25 cellular contexts compared by ENCODE assay signal in genomic region chr1:70115315-70115714, GRCh38.
A peak's percentile ranks its signal among the peaks of the same experiment; 100 is the strongest.
DNase-seq lines count a peak whose midpoint lies in the region; ATAC-seq, FAIRE-seq and TF ChIP-seq lines count a peak whose summit lies in the region.
"Had no signal": no experiment of that assay in that cellular context is flagged by ENCODE, and none has a peak within 500 bp of the region (broad histone marks: within the 10 kb centered on the region; RNA-seq: fewer than 3 reads in every experiment).

No MANE protein-coding gene starts in this region.

- H3K4me1 ChIP-seq in A549 (no peaks in the 10 kb centered on the region), IMR-90 (ENCODE audit: control insufficient read depth, insufficient read depth, low read length) (no peaks in the 10 kb centered on the region), K562 (replicated peaks in 1 of 2; ENCODE audit: control insufficient read depth in 2 of 2, insufficient read depth in 2 of 2, low read length in 2 of 2) (no peaks in the 10 kb centered on the region)

- H3K4me3 ChIP-seq in A549 (no peak overlapping the region), IMR-90 (ENCODE audit: insufficient read depth, low read depth, low read length) (no peak overlapping the region), K562 (no peak overlapping the region), neural cell (ENCODE audit: low read length) (peak overlapping the region; percentile 3)
- H3K4me3 ChIP-seq: BLaER1 treated with 17β-estradiol and CSF1 and Interleukin-3, amounts not matched to agents 10 nM and 100 nM; GM12878 had no signal

- no peak overlapping the region for H3K4ac ChIP-seq in IMR-90 (ENCODE audit: low read depth, low read length)

- in situ Hi-C loops in IMR-90 (cut with MboI; ENCODE audit: low sequenced_read_pairs) (no loop called here), K562 (cut with MboI) (no loop called here)

- dilution Hi-C loops in IMR-90 (cut with HindIII; ENCODE audit: low sequenced_read_pairs, unreplicated experiment), result no loop called here

- WGBS in A549 (ENCODE audit: missing lambda C conversion rate), result 29% methylated on average over 3 of the region's 3 CpGs
- WGBS in IMR-90 (ENCODE audit: extremely low coverage in 2 of 2, insufficient read length in 1 of 2), 2 experiments, result no CpG with 5 or more reads among the region's 3 CpGs
- WGBS in K562 (ENCODE audit: insufficient coverage, low coverage, missing lambda C conversion rate), result 53% methylated on average over 3 of the region's 3 CpGs

- no peak overlapping the region for H3K23ac ChIP-seq in IMR-90 (ENCODE audit: low read depth, low read length)

- POLR2A ChIA-PET in A549 (lab: Yijun Ruan, JAX), result no interaction called here
- POLR2A ChIA-PET in IMR-90 (lab: Charles Lee; ENCODE audit: unreplicated experiment), result no interaction called here
- POLR2A ChIA-PET in K562 (lab: Yijun Ruan, JAX), result no interaction called here

- no peaks in the 10 kb centered on the region for H3K9me2 ChIP-seq in neural cell (ENCODE audit: insufficient read depth, low read length)

- H3K79me1 ChIP-seq in IMR-90 (ENCODE audit: low read depth in 1 of 2, low read length in 2 of 2), result no peaks in the 10 kb centered on the region

- H4K20me1 ChIP-seq in IMR-90 (ENCODE audit: insufficient read depth, low read length), result no peaks in the 10 kb centered on the region
- no peaks in the 10 kb centered on the region for H4K20me1 ChIP-seq in K562 (replicated peaks; ENCODE audit: control insufficient read depth, insufficient read depth, low read length)
- no peaks in the 10 kb centered on the region for H4K20me1 ChIP-seq in neural cell (ENCODE audit: insufficient read depth)
- H4K20me1 ChIP-seq: BLaER1 treated with 17β-estradiol and CSF1 and Interleukin-3, amounts not matched to agents 10 nM and 100 nM had no signal

- no peak for TF ChIP-seq POLR2A in A549 (IDR thresholded peaks at IDR 0.05; ENCODE audit: low read length)
- TF ChIP-seq POLR2A in IMR-90 (IDR thresholded peaks at IDR 0.05; ENCODE audit: low read depth, low read length), result no peak
- no peak for TF ChIP-seq POLR2A in K562 (conservative IDR thresholded peaks at IDR 0.05)

- no peak overlapping the region for H2AK5ac ChIP-seq in IMR-90 (ENCODE audit: low read depth, low read length)

- no peaks in the 10 kb centered on the region for H3K9me1 ChIP-seq in IMR-90 (ENCODE audit: insufficient read depth, low read length)
- no peaks in the 10 kb centered on the region for H3K9me1 ChIP-seq in K562 (ENCODE audit: control insufficient read depth, insufficient read depth, low read length)

- H4K91ac ChIP-seq in IMR-90 (ENCODE audit: insufficient read depth, low read depth, low read length), result no peak overlapping the region

- no peak overlapping the region for H3K56ac ChIP-seq in IMR-90 (ENCODE audit: extremely low read depth, insufficient read depth, low read length)

- H3F3A ChIP-seq in neural cell (ENCODE audit: insufficient read depth, low read length, poor library complexity, severe bottlenecking), result no peaks in the 10 kb centered on the region

- DNase-seq in A549 (ENCODE audit: low read depth in 1 of 2, low spot score in 1 of 2) (no peak), IMR-90 (no peak), K562 (ENCODE audit: extremely low read depth in 1 of 4, low spot score in 3 of 4) (no peak), C1 segment of cervical spinal cord (lab: John Stamatoyannopoulos, UW) (no peak), SK-N-DZ (ENCODE audit: low spot score) (no peak)
- DNase-seq: 8988T; AML-193; CD4-positive, alpha-beta memory T cell; CD4-positive, CD25-positive, alpha-beta regulatory T cell; CD8-positive, alpha-beta memory T cell; COR-L47; DMS 273 treated with DMSO at 0.1 percent for 48 hours; DMS153; DMS53; DMS79; DND-41; EL; GDM1 had no signal

- H4K8ac ChIP-seq in IMR-90 (ENCODE audit: low read depth in 2 of 2, low read length in 2 of 2), result no peak overlapping the region

- FAIRE-seq in A549 (lab: Jason Lieb, UNC) (no peak), K562 (lab: Jason Lieb, UNC) (no peak)
- FAIRE-seq: A204.1, GM12878, GM12892, GM18507 had no signal

- no peak overlapping the region for H3K9ac ChIP-seq in IMR-90 (ENCODE audit: low read depth, low read length)
- no peak overlapping the region for H3K9ac ChIP-seq in K562 (ENCODE audit: insufficient read depth in 1 of 2, low read depth in 2 of 2, low read length in 2 of 2)
- peak overlapping the region; percentile 4 for H3K9ac ChIP-seq in neural cell (ENCODE audit: low read length)
- H3K9ac ChIP-seq: BLaER1 treated with 17β-estradiol and CSF1 and Interleukin-3, amounts not matched to agents 10 nM and 100 nM had no signal

- intact Hi-C loops in IMR-90 (cut with micrococcal nuclease), result no loop called here
- intact Hi-C loops in K562 (cut with micrococcal nuclease), result no loop called here

- no TSS peak for BruUV-seq in IMR-90 (replicated peaks; lab: Mats Ljungman, UMichigan)
- no TSS peak for BruUV-seq in K562 (replicated peaks; lab: Mats Ljungman, UMichigan)

- H2AK9ac ChIP-seq in IMR-90 (replicated peaks; ENCODE audit: low read depth, low read length, poor library complexity), result no peak overlapping the region

- no peak for TF ChIP-seq CTCF in A549 (IDR thresholded peaks at IDR 0.05)
- TF ChIP-seq CTCF in IMR-90 (conservative IDR thresholded peaks at IDR 0.05; ENCODE audit: low read depth, low read length), result no peak
- no peak for TF ChIP-seq CTCF in K562 (IDR thresholded peaks at IDR 0.05 in 2 of 3, conservative IDR thresholded peaks at IDR 0.05 in 1 of 3; ENCODE audit: insufficient read depth in 2 of 3, low read depth in 1 of 3, low read length in 3 of 3)
- no peak for TF ChIP-seq CTCF in neural cell (IDR thresholded peaks at IDR 0.05; ENCODE audit: poor library complexity, severe bottlenecking)

- H3K79me2 ChIP-seq in K562 (ENCODE audit: control insufficient read depth, insufficient read depth, low read length) (no peaks in the 10 kb centered on the region), neural cell (replicated peaks; ENCODE audit: insufficient read depth, low read length) (no peaks in the 10 kb centered on the region)

- H3K18ac ChIP-seq in IMR-90 (ENCODE audit: low read depth, low read length), result no peak overlapping the region

- no peak overlapping the region for H2BK15ac ChIP-seq in IMR-90 (ENCODE audit: low read depth, low read length)

- H2AFZ ChIP-seq in IMR-90 (replicated peaks; ENCODE audit: low read length, poor library complexity), result no peak overlapping the region
- H2AFZ ChIP-seq in K562 (ENCODE audit: low read depth, low read length), result no peak overlapping the region
- H2AFZ ChIP-seq in neural cell (ENCODE audit: low read depth, low read length), result no peak overlapping the region

- no peak overlapping the region for H2BK120ac ChIP-seq in IMR-90 (ENCODE audit: low read depth, low read length)

- H3K9me3 ChIP-seq in A549, result no peaks in the 10 kb centered on the region
- H3K9me3 ChIP-seq in IMR-90 (ENCODE audit: control insufficient read depth, insufficient read depth, low read length), result no peaks in the 10 kb centered on the region
- H3K9me3 ChIP-seq in K562 (replicated peaks; ENCODE audit: control insufficient read depth, insufficient read depth, low read depth, low read length), result no peaks in the 10 kb centered on the region
- H3K9me3 ChIP-seq in neural cell (ENCODE audit: low read length), result no peaks in the 10 kb centered on the region
- H3K9me3 ChIP-seq: BLaER1 treated with 17β-estradiol and CSF1 and Interleukin-3, amounts not matched to agents 10 nM and 100 nM had no signal

- no peak for TF ChIP-seq RAD21 in A549 (conservative IDR thresholded peaks at IDR 0.05 in 1 of 2, IDR thresholded peaks at IDR 0.05 in 1 of 2)
- TF ChIP-seq RAD21 in IMR-90 (IDR thresholded peaks at IDR 0.05; ENCODE audit: low read length), result no peak
- no peak for TF ChIP-seq RAD21 in K562 (CRISPR knock-in tag; conservative IDR thresholded peaks at IDR 0.05 in 1 of 2, IDR thresholded peaks at IDR 0.05 in 1 of 2)
- no peak for TF ChIP-seq RAD21 in neural cell (conservative IDR thresholded peaks at IDR 0.05)

- H3K27me3 ChIP-seq in IMR-90 (ENCODE audit: control insufficient read depth, insufficient read depth, low read length), result no peaks in the 10 kb centered on the region; the same call in 1 of the 2 replicates
- no peaks in the 10 kb centered on the region for H3K27me3 ChIP-seq in K562 (ENCODE audit: control insufficient read depth in 2 of 2, insufficient read depth in 2 of 2, low read length in 2 of 2)
- no peaks in the 10 kb centered on the region for H3K27me3 ChIP-seq in neural cell (ENCODE audit: insufficient read depth, low read depth, low read length)
- H3K27me3 ChIP-seq: BLaER1 treated with 17β-estradiol and CSF1 and Interleukin-3, amounts not matched to agents 10 nM and 100 nM had no signal

- TF ChIP-seq EP300 in A549 (IDR thresholded peaks at IDR 0.05), result no peak
- no peak for TF ChIP-seq EP300 in K562 (IDR thresholded peaks at IDR 0.05; ENCODE audit: low read length)
- TF ChIP-seq EP300 in neural cell (conservative IDR thresholded peaks at IDR 0.05; ENCODE audit: poor library complexity, severe bottlenecking), result no peak

- no peak overlapping the region for H3K27ac ChIP-seq in A549
- no peak overlapping the region for H3K27ac ChIP-seq in IMR-90 (ENCODE audit: insufficient read depth, low read length)
- H3K27ac ChIP-seq in K562 (ENCODE audit: extremely low read depth, low read depth, low read length), result no peak overlapping the region
- H3K27ac ChIP-seq in neural cell (ENCODE audit: low read length), result peak overlapping the region; percentile 73
- H3K27ac ChIP-seq: BLaER1 treated with 17β-estradiol and CSF1 and Interleukin-3, amounts not matched to agents 10 nM and 100 nM had no signal

- no peak overlapping the region for H2BK20ac ChIP-seq in IMR-90 (ENCODE audit: low read depth, low read length)

- CTCF ChIA-PET in A549 (lab: Yijun Ruan, JAX), result no interaction called here
- CTCF ChIA-PET in IMR-90 (lab: Yijun Ruan, JAX), result no interaction called here
- CTCF ChIA-PET in K562 (lab: Yijun Ruan, JAX; ENCODE audit: low intra/inter-chr PET ratio), result no interaction called here

- no peak overlapping the region for H2BK5ac ChIP-seq in IMR-90 (ENCODE audit: low read depth, low read length, poor library complexity, severe bottlenecking)

- H3K4me2 ChIP-seq in A549 (no peak overlapping the region), IMR-90 (ENCODE audit: low read depth, low read length) (no peak overlapping the region), K562 (ENCODE audit: insufficient read depth, low read length) (no peak overlapping the region), neural cell (ENCODE audit: low read length) (no peak overlapping the region)
- H3K4me2 ChIP-seq: BLaER1 treated with 17β-estradiol and CSF1 and Interleukin-3, amounts not matched to agents 10 nM and 100 nM had no signal

- no peak overlapping the region for H3K14ac ChIP-seq in IMR-90 (replicated peaks; ENCODE audit: low read depth, low read length)

- no peaks in the 10 kb centered on the region for H3K36me3 ChIP-seq in IMR-90 (ENCODE audit: control insufficient read depth, insufficient read depth, low read length)
- no peaks in the 10 kb centered on the region for H3K36me3 ChIP-seq in K562 (ENCODE audit: control insufficient read depth, insufficient read depth, low read length)
- no peaks in the 10 kb centered on the region for H3K36me3 ChIP-seq in neural cell (ENCODE audit: insufficient read depth, low read length)
- H3K36me3 ChIP-seq: BLaER1 treated with 17β-estradiol and CSF1 and Interleukin-3, amounts not matched to agents 10 nM and 100 nM had no signal

- no peak overlapping the region for H4K5ac ChIP-seq in IMR-90 (ENCODE audit: low read depth, low read length)

- ATAC-seq in A549, result no peak
- ATAC-seq in IMR-90 (ENCODE audit: low read depth), result no peak
- ATAC-seq in K562, result no peak
- no peak for ATAC-seq in GM21723 (IDR thresholded peaks at IDR 0.05; ENCODE audit: unreplicated experiment)
- ATAC-seq: GM12878 had no signal

Comparison
In these comparisons a context has a peak if more than half of its experiments do, and no peak if none do; other contexts are left out.
1. Of the 35 proteins assayed by ChIP-seq in both K562 and A549: peak only in K562: CEBPB; only in A549: MAFK; in both: none; in neither: 33.